Comparison of ENCODE assay signal across 8 cellular contexts in the genomic region with DNA sequence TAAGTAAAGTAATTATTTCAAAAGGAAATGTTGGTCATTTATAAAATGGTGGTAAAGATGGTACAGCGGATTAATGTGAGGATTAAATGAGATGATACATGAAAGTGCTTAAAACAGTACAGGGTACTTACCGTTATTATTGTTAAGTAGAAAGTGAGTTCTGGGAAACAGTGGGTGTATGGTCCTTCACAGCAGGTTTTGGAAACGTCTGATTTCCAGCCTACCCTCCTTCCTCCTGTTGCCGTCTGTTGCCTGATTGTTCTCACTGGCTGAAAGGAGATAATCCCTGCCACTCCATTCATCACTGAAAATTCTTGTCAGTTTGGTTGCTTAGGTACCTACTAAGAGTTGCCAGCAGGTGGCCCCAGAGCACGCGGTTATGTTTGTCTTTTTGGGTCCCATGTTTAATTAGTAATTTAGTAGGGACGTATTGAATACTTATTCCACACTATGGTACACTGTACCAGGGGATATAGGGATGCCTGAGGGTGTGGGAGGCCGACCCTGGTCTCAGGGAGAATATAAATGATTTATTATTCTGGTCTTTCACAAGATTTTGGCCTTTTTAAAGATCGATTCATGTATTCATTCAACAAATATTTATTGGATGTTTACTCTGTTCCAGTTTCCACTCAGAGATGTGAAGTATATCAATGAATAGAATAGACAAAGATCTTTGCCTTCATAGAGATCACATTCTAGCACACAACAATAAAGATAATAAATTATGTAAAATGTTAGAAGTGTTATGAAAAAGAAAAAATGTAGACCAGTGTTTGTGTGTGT. TPM values are rescaled to one million over a fixed set of nuclear protein-coding genes. Genes with fewer than 3 reads are reported as not detected.
A peak's percentile ranks its signal among the peaks of the same experiment; 100 is the strongest.
DNase-seq lines count a peak whose midpoint lies in the region; ATAC-seq and TF ChIP-seq lines count a peak whose summit lies in the region.

No MANE protein-coding gene starts in this region.

- ATAC-seq in DND-41 (ENCODE audit: insufficient read depth, low read depth), result peak; percentile 63; the same call in 2 of the 3 replicates
- ATAC-seq in psoas muscle, result peak in 2 of 4 donors; percentile 72 to 76
- ATAC-seq in HG03045 (IDR thresholded peaks at IDR 0.05; ENCODE audit: unreplicated experiment), result no peak

- no peak overlapping the region for H2AFZ ChIP-seq in DND-41 (ENCODE audit: low read depth, low read length)

- H3K36me3 Mint-ChIP-seq in activated naive CD4-positive, alpha-beta T cell treated with anti-CD3 and anti-CD28 coated beads, Interleukin-2, amount 10 ng/mL, durations not matched to agents 7 days and 5 days, result no peaks in the 10 kb centered on the region
- no peaks in the 10 kb centered on the region for H3K36me3 Mint-ChIP-seq in type B pancreatic cell

- peaks cover 5% of the 10 kb centered on the region for H3K4me1 Mint-ChIP-seq in activated naive CD4-positive, alpha-beta T cell treated with anti-CD3 and anti-CD28 coated beads, Interleukin-2, amount 10 ng/mL, durations not matched to agents 7 days and 5 days
- no peaks in the 10 kb centered on the region for H3K4me1 Mint-ChIP-seq in type B pancreatic cell (ENCODE audit: unreplicated experiment)

- no peaks in the 10 kb centered on the region for H3K79me2 ChIP-seq in DND-41 (ENCODE audit: insufficient read depth, low read length)

- H3K9me3 Mint-ChIP-seq in activated naive CD4-positive, alpha-beta T cell treated with anti-CD3 and anti-CD28 coated beads, Interleukin-2, amount 10 ng/mL, durations not matched to agents 7 days and 5 days, result no peaks in the 10 kb centered on the region
- H3K9me3 Mint-ChIP-seq in type B pancreatic cell, result peaks cover 5% of the 10 kb centered on the region

- no peaks in the 10 kb centered on the region; the same call in 1 of the 2 replicates for H4K20me1 ChIP-seq in DND-41 (ENCODE audit: insufficient read depth, low read length)

- DNase-seq in DND-41 (peak; percentile 58), HuH-7.5 (ENCODE audit: low spot score) (peak; percentile 70), SK-N-MC (ENCODE audit: low read depth, low spot score) (peak; percentile 24), head of caudate nucleus (peak; percentile 30 to 82 (median 62)), psoas muscle (peak; percentile 44 to 57), type B pancreatic cell (ENCODE audit: extremely low spot score, unreplicated experiment) (no peak)
- peak; percentile 79 for DNase-seq in activated naive CD4-positive, alpha-beta T cell treated with anti-CD3 and anti-CD28 coated beads, Interleukin-2, amount 10 ng/mL, durations not matched to agents 7 days and 5 days

- H3K27ac Mint-ChIP-seq in activated naive CD4-positive, alpha-beta T cell treated with anti-CD3 and anti-CD28 coated beads, Interleukin-2, amount 10 ng/mL, durations not matched to agents 7 days and 5 days, result no peak overlapping the region
- no peak overlapping the region for H3K27ac Mint-ChIP-seq in type B pancreatic cell

- H3K4me3 ChIP-seq in DND-41 (ENCODE audit: low read depth in 1 of 2, low read length in 2 of 2), result no peak overlapping the region
- 0 out of 2 replicates have a peak overlapping the region, but pooled peaks have one; percentile 25 for H3K4me3 ChIP-seq in SK-N-MC
- H3K4me3 ChIP-seq in psoas muscle, result peak overlapping the region; percentile 57

- CTCF ChIA-PET in activated naive CD4-positive, alpha-beta T cell treated with anti-CD3 and anti-CD28 coated beads, Interleukin-2, amount 10 ng/mL, durations not matched to agents 7 days and 5 days (lab: Charles Lee), result interaction anchor here (0.9 to 11.1 kb wide), 10 partner anchors 10 to 269 kb away, joined by 3 to 270 read pairs (median 4); a partner anchor contains a TSS

- H3K27me3 Mint-ChIP-seq in activated naive CD4-positive, alpha-beta T cell treated with anti-CD3 and anti-CD28 coated beads, Interleukin-2, amount 10 ng/mL, durations not matched to agents 7 days and 5 days, result peaks cover 35% of the 10 kb centered on the region
- peaks cover 14% of the 10 kb centered on the region for H3K27me3 Mint-ChIP-seq in type B pancreatic cell

- H3K9ac ChIP-seq in DND-41 (ENCODE audit: low read depth, low read length) (no peak overlapping the region), SK-N-MC (ENCODE audit: insufficient read length) (no peak overlapping the region)

- intact Hi-C loops in head of caudate nucleus (cut with DNase I), result loop anchor here (2.0 kb wide), 1 partner anchor 269 kb away; no protein-coding TSS in a partner anchor
- intact Hi-C loops in psoas muscle (cut with DNase I), result loop anchor here (5.0 kb wide), 3 partner anchors 138 to 267 kb away; no protein-coding TSS in a partner anchor

- H3K36me3 ChIP-seq in DND-41 (ENCODE audit: insufficient read depth, low read length) (no peaks in the 10 kb centered on the region), SK-N-MC (ENCODE audit: insufficient read depth, low read length) (no peaks in the 10 kb centered on the region), psoas muscle (ENCODE audit: insufficient read depth in 1 of 2, low read depth in 1 of 2) (no peaks in the 10 kb centered on the region)

- H3K4me3 Mint-ChIP-seq in activated naive CD4-positive, alpha-beta T cell treated with anti-CD3 and anti-CD28 coated beads, Interleukin-2, amount 10 ng/mL, durations not matched to agents 7 days and 5 days, result peak overlapping the region; percentile 61
- H3K4me3 Mint-ChIP-seq in type B pancreatic cell, result no peak overlapping the region

- no peaks in the 10 kb centered on the region for H3K4me1 ChIP-seq in DND-41 (ENCODE audit: insufficient read depth, low read length)
- no peaks in the 10 kb centered on the region for H3K4me1 ChIP-seq in psoas muscle

- H3K9me3 ChIP-seq in DND-41 (ENCODE audit: insufficient read depth, low read length, severe bottlenecking), result no peaks in the 10 kb centered on the region
- no peaks in the 10 kb centered on the region for H3K9me3 ChIP-seq in SK-N-MC (ENCODE audit: low read depth, low read length)
- no peaks in the 10 kb centered on the region for H3K9me3 ChIP-seq in psoas muscle

- no peak overlapping the region for H3K4me2 ChIP-seq in DND-41 (ENCODE audit: insufficient read depth, low read length)

- H3K27ac ChIP-seq in DND-41 (ENCODE audit: low read length) (no peak overlapping the region), SK-N-MC (no peak overlapping the region), psoas muscle (no peak overlapping the region)

- TF ChIP-seq CTCF in DND-41 (IDR thresholded peaks at IDR 0.05; ENCODE audit: borderline replicate concordance, extremely low read depth, low read length, poor library complexity, severe bottlenecking) (peak; percentile 84), psoas muscle (IDR thresholded peaks at IDR 0.05) (peak; percentile 55), type B pancreatic cell (conservative IDR thresholded peaks at IDR 0.05) (peak; percentile 60)

- 23 to 27% (median 24%) methylated on average over 9 of the region's 9 CpGs for WGBS in psoas muscle, 3 donors

- H3K27me3 ChIP-seq in DND-41 (ENCODE audit: insufficient read depth, low read length, poor library complexity) (peaks cover 10% of the 10 kb centered on the region), psoas muscle (ENCODE audit: insufficient read depth in 3 of 3, low read length in 2 of 3) (peaks cover 0 to 19% (median 3%) of the 10 kb centered on the region in 3 donors)

RNA-seq across cellular contexts. Expression of a gene that starts 30.8 kb away (rescaled TPM):
- total RNA-seq in psoas muscle, result not detected
- polyA plus RNA-seq in psoas muscle, result not detected
- total RNA-seq in type B pancreatic cell (ENCODE audit: low replicate concordance), result 0.34 and 1.3 TPM in 2 replicates

RNA-seq across cellular contexts. Expression of a gene that starts 34.1 kb away (rescaled TPM):
- total RNA-seq in psoas muscle, result not detected
- not detected for polyA plus RNA-seq in psoas muscle
- total RNA-seq in type B pancreatic cell (ENCODE audit: low replicate concordance), result not detected in 2 replicates

Comparison
In these comparisons a context has a peak if more than half of its experiments do, and no peak if none do; other contexts are left out.
1. H3K4me3 ChIP-seq: peak in SK-N-MC (single experiment) and psoas muscle (single experiment); none in DND-41 (0 of 2).
2. Peak in every context shown above with its lines, with median percentiles within 50 percentile points of each other: CTCF ChIP-seq.